ENCODE assay signal across 1 cellular context in genomic region chr19:39502640-39503417, GRCh38.
TF ChIP-seq lines count a peak whose summit lies in the region.

No MANE protein-coding gene starts in this region.

TF ChIP-seq in HepG2, 621 proteins besides CTCF, POLR2A, EP300 and RAD21 (continued from another document and continues in another):
- TF ChIP-seq, protein P1, sequence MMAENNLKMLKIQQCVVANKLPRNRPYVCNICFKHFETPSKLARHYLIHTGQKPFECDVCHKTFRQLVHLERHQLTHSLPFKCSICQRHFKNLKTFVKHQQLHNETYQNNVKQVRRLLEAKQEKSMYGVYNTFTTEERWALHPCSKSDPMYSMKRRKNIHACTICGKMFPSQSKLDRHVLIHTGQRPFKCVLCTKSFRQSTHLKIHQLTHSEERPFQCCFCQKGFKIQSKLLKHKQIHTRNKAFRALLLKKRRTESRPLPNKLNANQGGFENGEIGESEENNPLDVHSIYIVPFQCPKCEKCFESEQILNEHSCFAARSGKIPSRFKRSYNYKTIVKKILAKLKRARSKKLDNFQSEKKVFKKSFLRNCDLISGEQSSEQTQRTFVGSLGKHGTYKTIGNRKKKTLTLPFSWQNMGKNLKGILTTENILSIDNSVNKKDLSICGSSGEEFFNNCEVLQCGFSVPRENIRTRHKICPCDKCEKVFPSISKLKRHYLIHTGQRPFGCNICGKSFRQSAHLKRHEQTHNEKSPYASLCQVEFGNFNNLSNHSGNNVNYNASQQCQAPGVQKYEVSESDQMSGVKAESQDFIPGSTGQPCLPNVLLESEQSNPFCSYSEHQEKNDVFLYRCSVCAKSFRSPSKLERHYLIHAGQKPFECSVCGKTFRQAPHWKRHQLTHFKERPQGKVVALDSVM (CRISPR knock-in tag; IDR thresholded peaks at IDR 0.05), result no peak
- TF ChIP-seq RFX3 (CRISPR knock-in tag; IDR thresholded peaks at IDR 0.05), result no peak
- TF ChIP-seq ZNF530 (CRISPR knock-in tag; IDR thresholded peaks at IDR 0.05; ENCODE audit: low read depth), result peak; percentile 94
- TF ChIP-seq ZNF547 (CRISPR knock-in tag; IDR thresholded peaks at IDR 0.05), result peak; percentile 100
- TF ChIP-seq ZNF674 (CRISPR knock-in tag; IDR thresholded peaks at IDR 0.05; ENCODE audit: low read depth), result no peak
- TF ChIP-seq MLLT10 (CRISPR knock-in tag; IDR thresholded peaks at IDR 0.05), result no peak
- 0 out of 2 replicates have a peak, but pooled peaks have one; percentile 54 for TF ChIP-seq KLF11 (CRISPR knock-in tag; IDR thresholded peaks at IDR 0.05)
- TF ChIP-seq, protein P2, sequence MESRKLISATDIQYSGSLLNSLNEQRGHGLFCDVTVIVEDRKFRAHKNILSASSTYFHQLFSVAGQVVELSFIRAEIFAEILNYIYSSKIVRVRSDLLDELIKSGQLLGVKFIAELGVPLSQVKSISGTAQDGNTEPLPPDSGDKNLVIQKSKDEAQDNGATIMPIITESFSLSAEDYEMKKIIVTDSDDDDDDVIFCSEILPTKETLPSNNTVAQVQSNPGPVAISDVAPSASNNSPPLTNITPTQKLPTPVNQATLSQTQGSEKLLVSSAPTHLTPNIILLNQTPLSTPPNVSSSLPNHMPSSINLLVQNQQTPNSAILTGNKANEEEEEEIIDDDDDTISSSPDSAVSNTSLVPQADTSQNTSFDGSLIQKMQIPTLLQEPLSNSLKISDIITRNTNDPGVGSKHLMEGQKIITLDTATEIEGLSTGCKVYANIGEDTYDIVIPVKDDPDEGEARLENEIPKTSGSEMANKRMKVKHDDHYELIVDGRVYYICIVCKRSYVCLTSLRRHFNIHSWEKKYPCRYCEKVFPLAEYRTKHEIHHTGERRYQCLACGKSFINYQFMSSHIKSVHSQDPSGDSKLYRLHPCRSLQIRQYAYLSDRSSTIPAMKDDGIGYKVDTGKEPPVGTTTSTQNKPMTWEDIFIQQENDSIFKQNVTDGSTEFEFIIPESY (CRISPR knock-in tag; IDR thresholded peaks at IDR 0.05), result peak; percentile 12; the same call in 1 of the 2 replicates
- TF ChIP-seq ZBTB25 (CRISPR knock-in tag; IDR thresholded peaks at IDR 0.05), result peak; percentile 30; the same call in 1 of the 2 replicates
- TF ChIP-seq ZNF781 (CRISPR knock-in tag; IDR thresholded peaks at IDR 0.05; ENCODE audit: borderline replicate concordance, not compliant biosample characterization), result peak; percentile 96
- TF ChIP-seq NBN (conservative IDR thresholded peaks at IDR 0.05), result no peak
- peak; percentile 99 for TF ChIP-seq ZSCAN20 (CRISPR knock-in tag; IDR thresholded peaks at IDR 0.05; ENCODE audit: borderline replicate concordance)
- TF ChIP-seq ZNF253 (CRISPR knock-in tag; IDR thresholded peaks at IDR 0.05; ENCODE audit: borderline replicate concordance), result peak; percentile 98
- TF ChIP-seq ELF4 (CRISPR knock-in tag; IDR thresholded peaks at IDR 0.05; ENCODE audit: borderline replicate concordance), result no peak
- no peak for TF ChIP-seq ZNF207 (IDR thresholded peaks at IDR 0.05; ENCODE audit: borderline replicate concordance)
- peak; percentile 62; the same call in 1 of the 2 replicates for TF ChIP-seq YEATS2 (CRISPR knock-in tag; IDR thresholded peaks at IDR 0.05; ENCODE audit: borderline replicate concordance)
- TF ChIP-seq POLR2G (IDR thresholded peaks at IDR 0.05; ENCODE audit: low read depth, low read length), result no peak
- TF ChIP-seq ZNF772 (CRISPR knock-in tag; IDR thresholded peaks at IDR 0.05), result peak; percentile 84
- 0 out of 2 replicates have a peak, but pooled peaks have one; percentile 54 for TF ChIP-seq ZNF224 (CRISPR knock-in tag; IDR thresholded peaks at IDR 0.05)
- no peak for TF ChIP-seq ZNF615 (CRISPR knock-in tag; IDR thresholded peaks at IDR 0.05; ENCODE audit: borderline replicate concordance)
- peak; percentile 75 for TF ChIP-seq MTA1 (CRISPR knock-in tag; IDR thresholded peaks at IDR 0.05; ENCODE audit: borderline replicate concordance)
- TF ChIP-seq, protein P3, sequence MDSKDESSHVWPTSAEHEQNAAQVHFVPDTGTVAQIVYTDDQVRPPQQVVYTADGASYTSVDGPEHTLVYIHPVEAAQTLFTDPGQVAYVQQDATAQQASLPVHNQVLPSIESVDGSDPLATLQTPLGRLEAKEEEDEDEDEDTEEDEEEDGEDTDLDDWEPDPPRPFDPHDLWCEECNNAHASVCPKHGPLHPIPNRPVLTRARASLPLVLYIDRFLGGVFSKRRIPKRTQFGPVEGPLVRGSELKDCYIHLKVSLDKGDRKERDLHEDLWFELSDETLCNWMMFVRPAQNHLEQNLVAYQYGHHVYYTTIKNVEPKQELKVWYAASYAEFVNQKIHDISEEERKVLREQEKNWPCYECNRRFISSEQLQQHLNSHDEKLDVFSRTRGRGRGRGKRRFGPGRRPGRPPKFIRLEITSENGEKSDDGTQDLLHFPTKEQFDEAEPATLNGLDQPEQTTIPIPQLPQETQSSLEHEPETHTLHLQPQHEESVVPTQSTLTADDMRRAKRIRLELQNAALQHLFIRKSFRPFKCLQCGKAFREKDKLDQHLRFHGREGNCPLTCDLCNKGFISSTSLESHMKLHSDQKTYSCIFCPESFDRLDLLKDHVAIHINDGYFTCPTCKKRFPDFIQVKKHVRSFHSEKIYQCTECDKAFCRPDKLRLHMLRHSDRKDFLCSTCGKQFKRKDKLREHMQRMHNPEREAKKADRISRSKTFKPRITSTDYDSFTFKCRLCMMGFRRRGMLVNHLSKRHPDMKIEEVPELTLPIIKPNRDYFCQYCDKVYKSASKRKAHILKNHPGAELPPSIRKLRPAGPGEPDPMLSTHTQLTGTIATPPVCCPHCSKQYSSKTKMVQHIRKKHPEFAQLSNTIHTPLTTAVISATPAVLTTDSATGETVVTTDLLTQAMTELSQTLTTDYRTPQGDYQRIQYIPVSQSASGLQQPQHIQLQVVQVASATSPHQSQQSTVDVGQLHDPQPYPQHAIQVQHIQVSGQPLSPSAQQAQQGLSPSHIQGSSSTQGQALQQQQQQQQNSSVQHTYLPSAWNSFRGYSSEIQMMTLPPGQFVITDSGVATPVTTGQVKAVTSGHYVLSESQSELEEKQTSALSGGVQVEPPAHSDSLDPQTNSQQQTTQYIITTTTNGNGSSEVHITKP (CRISPR knock-in tag; IDR thresholded peaks at IDR 0.05; ENCODE audit: low read depth), result no peak
- no peak for TF ChIP-seq CBX1 (IDR thresholded peaks at IDR 0.05; ENCODE audit: low read depth)
- peak; percentile 80 for TF ChIP-seq YEATS4 (CRISPR knock-in tag; IDR thresholded peaks at IDR 0.05; ENCODE audit: borderline replicate concordance)
- peak; percentile 88 for TF ChIP-seq ESRRA (CRISPR knock-in tag; IDR thresholded peaks at IDR 0.05; ENCODE audit: low read depth)
- no peak for TF ChIP-seq HMG20B (CRISPR knock-in tag; conservative IDR thresholded peaks at IDR 0.05)
- TF ChIP-seq ARNTL (CRISPR knock-in tag; IDR thresholded peaks at IDR 0.05), result peak; percentile 77
- 0 out of 2 replicates have a peak, but pooled peaks have one; percentile 32 for TF ChIP-seq ZNF136 (CRISPR knock-in tag; IDR thresholded peaks at IDR 0.05; ENCODE audit: low read depth)
- no peak for TF ChIP-seq KAT2B (IDR thresholded peaks at IDR 0.05; ENCODE audit: borderline replicate concordance, low read depth, low read length)
- TF ChIP-seq ZNF782 (CRISPR knock-in tag; IDR thresholded peaks at IDR 0.05; ENCODE audit: borderline replicate concordance), result peak; percentile 96; the same call in 1 of the 2 replicates
- TF ChIP-seq AGO1 (IDR thresholded peaks at IDR 0.05; ENCODE audit: low read depth, low read length, poor library complexity, severe bottlenecking), result no peak
- no peak for TF ChIP-seq CHD2 (IDR thresholded peaks at IDR 0.05; ENCODE audit: low read depth, low read length)
- peak; percentile 22; the same call in 1 of the 2 replicates for TF ChIP-seq KDM6A (CRISPR knock-in tag; IDR thresholded peaks at IDR 0.05; ENCODE audit: low read depth)
- TF ChIP-seq ZNF773 (CRISPR knock-in tag; IDR thresholded peaks at IDR 0.05; ENCODE audit: borderline replicate concordance), result peak; percentile 98; the same call in 1 of the 2 replicates
- peak; percentile 93 for TF ChIP-seq ZNF777 (CRISPR knock-in tag; IDR thresholded peaks at IDR 0.05)
- peak; percentile 88 for TF ChIP-seq E2F5 (CRISPR knock-in tag; conservative IDR thresholded peaks at IDR 0.05)
- no peak for TF ChIP-seq SMARCE1 (IDR thresholded peaks at IDR 0.05; ENCODE audit: borderline replicate concordance)
- no peak for TF ChIP-seq GATAD2A (CRISPR knock-in tag; IDR thresholded peaks at IDR 0.05)
- TF ChIP-seq ZNF788 (CRISPR knock-in tag; IDR thresholded peaks at IDR 0.05; ENCODE audit: borderline replicate concordance), result no peak
- TF ChIP-seq ZNF441 (CRISPR knock-in tag; IDR thresholded peaks at IDR 0.05; ENCODE audit: borderline replicate concordance), result peak; percentile 95
- TF ChIP-seq ATF2 (CRISPR knock-in tag; IDR thresholded peaks at IDR 0.05), result peak; percentile 31; the same call in 1 of the 2 replicates
- no peak for TF ChIP-seq PRPF4 (IDR thresholded peaks at IDR 0.05; ENCODE audit: low read depth, low read length, poor library complexity, severe bottlenecking)
- no peak for TF ChIP-seq KMT2B (CRISPR knock-in tag; IDR thresholded peaks at IDR 0.05)
- TF ChIP-seq, protein P4, sequence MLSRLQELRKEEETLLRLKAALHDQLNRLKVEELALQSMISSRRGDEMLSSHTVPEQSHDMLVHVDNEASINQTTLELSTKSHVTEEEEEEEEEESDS (CRISPR knock-in tag; IDR thresholded peaks at IDR 0.05; ENCODE audit: borderline replicate concordance), result peak; percentile 98
- TF ChIP-seq ATRX (CRISPR knock-in tag; IDR thresholded peaks at IDR 0.05; ENCODE audit: borderline replicate concordance), result no peak
- TF ChIP-seq SRY (CRISPR knock-in tag; IDR thresholded peaks at IDR 0.05), result peak; percentile 99
- peak; percentile 87 for TF ChIP-seq ZNF800 (CRISPR knock-in tag; IDR thresholded peaks at IDR 0.05)
- TF ChIP-seq ZNF3 (CRISPR knock-in tag; IDR thresholded peaks at IDR 0.05), result peak; percentile 56; the same call in 1 of the 2 replicates
- TF ChIP-seq ZNF18 (CRISPR knock-in tag; IDR thresholded peaks at IDR 0.05; ENCODE audit: insufficient replicate concordance), result no peak
- TF ChIP-seq ZNF225 (CRISPR knock-in tag; IDR thresholded peaks at IDR 0.05), result peak; percentile 96
- peak; percentile 71; the same call in 1 of the 2 replicates for TF ChIP-seq AKAP8 (CRISPR knock-in tag; IDR thresholded peaks at IDR 0.05)
- peak; percentile 99 for TF ChIP-seq ZNF431 (CRISPR knock-in tag; IDR thresholded peaks at IDR 0.05; ENCODE audit: borderline replicate concordance, low read depth)
- TF ChIP-seq, protein P5, sequence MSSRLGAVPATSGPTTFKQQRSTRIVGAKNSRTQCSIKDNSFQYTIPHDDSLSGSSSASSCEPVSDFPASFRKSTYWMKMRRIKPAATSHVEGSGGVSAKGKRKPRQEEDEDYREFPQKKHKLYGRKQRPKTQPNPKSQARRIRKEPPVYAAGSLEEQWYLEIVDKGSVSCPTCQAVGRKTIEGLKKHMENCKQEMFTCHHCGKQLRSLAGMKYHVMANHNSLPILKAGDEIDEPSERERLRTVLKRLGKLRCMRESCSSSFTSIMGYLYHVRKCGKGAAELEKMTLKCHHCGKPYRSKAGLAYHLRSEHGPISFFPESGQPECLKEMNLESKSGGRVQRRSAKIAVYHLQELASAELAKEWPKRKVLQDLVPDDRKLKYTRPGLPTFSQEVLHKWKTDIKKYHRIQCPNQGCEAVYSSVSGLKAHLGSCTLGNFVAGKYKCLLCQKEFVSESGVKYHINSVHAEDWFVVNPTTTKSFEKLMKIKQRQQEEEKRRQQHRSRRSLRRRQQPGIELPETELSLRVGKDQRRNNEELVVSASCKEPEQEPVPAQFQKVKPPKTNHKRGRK (CRISPR knock-in tag; IDR thresholded peaks at IDR 0.05), result no peak
